ENCODE assay signal across 18 cellular contexts in genomic region chr2:37460866-37461229, GRCh38.
DNase-seq lines count a peak whose midpoint lies in the region; ATAC-seq and TF ChIP-seq lines count a peak whose summit lies in the region.
"Had no signal": no experiment of that assay in that cellular context is flagged by ENCODE, and none has a peak within 500 bp of the region (broad histone marks: within the 10 kb centered on the region; RNA-seq: fewer than 3 reads in every experiment).

No MANE protein-coding gene starts in this region.

- H3K4me1 ChIP-seq in HEK293 (ENCODE audit: control insufficient read depth, insufficient read depth, low read length) (no peaks in the 10 kb centered on the region; the same call in 1 of the 2 replicates), ascending aorta (peaks cover 0 to 21% of the 10 kb centered on the region in 2 donors), mesodermal cell (ENCODE audit: control insufficient read depth, insufficient read depth, low read length, poor library complexity, severe bottlenecking) (peaks cover 12% of the 10 kb centered on the region), stomach smooth muscle (ENCODE audit: control insufficient read depth, insufficient read depth, low read length) (peaks cover 17% of the 10 kb centered on the region)

- no peak for ATAC-seq in GM21786 (IDR thresholded peaks at IDR 0.05; ENCODE audit: unreplicated experiment)
- ATAC-seq: HepG2, Panc1 had no signal

- CTCF ChIA-PET in HEK293 (lab: Yijun Ruan, JAX), result no interaction called here

- DNase-seq in ascending aorta (ENCODE audit: low spot score in 2 of 2) (no peak), midbrain (lab: John Stamatoyannopoulos, UW) (no peak), NCI-H2171 treated with DMSO at 0.1 percent for 48 hours (lab: John Stamatoyannopoulos, UW) (no peak), hypothalamus (lab: John Stamatoyannopoulos, UW) (no peak)
- DNase-seq: activated CD4-positive, alpha-beta T cell treated with anti-CD3 and anti-CD28 coated beads, Interleukin-2, amount 50 U/mL, for 4 hours; activated T-cell treated with anti-CD3 and anti-CD28 coated beads, Interleukin-2, amount 50 U/mL, for 48 hours; DMS79; foreskin melanocyte; NCI-H748 treated with DMSO at 0.1 percent for 48 hours; right lobe of liver; testis had no signal

- H3K36me3 ChIP-seq in HEK293 (ENCODE audit: control insufficient read depth in 2 of 2, insufficient read depth in 1 of 2, low read length in 2 of 2) (no peaks in the 10 kb centered on the region), ascending aorta (no peaks in the 10 kb centered on the region), mesodermal cell (ENCODE audit: control insufficient read depth, insufficient read depth, low read length) (no peaks in the 10 kb centered on the region), stomach smooth muscle (ENCODE audit: control insufficient read depth in 2 of 2, insufficient read depth in 2 of 2, low read length in 2 of 2) (no peaks in the 10 kb centered on the region)
- H3K36me3 ChIP-seq: right lobe of liver had no signal

- H3K27me3 ChIP-seq in ascending aorta (no peaks in the 10 kb centered on the region), stomach smooth muscle (ENCODE audit: control insufficient read depth in 1 of 2, insufficient read depth in 2 of 2, low read length in 2 of 2) (no peaks in the 10 kb centered on the region)
- H3K27me3 ChIP-seq: right lobe of liver, testis had no signal

- POLR2A ChIA-PET in HEK293 (lab: Yijun Ruan, JAX), result no interaction called here

- H3K9me3 ChIP-seq in HEK293 (ENCODE audit: control insufficient read depth, insufficient read depth, low read depth, low read length) (no peaks in the 10 kb centered on the region), ascending aorta (no peaks in the 10 kb centered on the region), mesodermal cell (ENCODE audit: control insufficient read depth, low read length) (no peaks in the 10 kb centered on the region), stomach smooth muscle (ENCODE audit: control insufficient read depth in 2 of 2, low read length in 2 of 2) (no peaks in the 10 kb centered on the region)
- H3K9me3 ChIP-seq: right lobe of liver, testis had no signal

- H3K4me3 ChIP-seq in HEK293 (ENCODE audit: low read depth, low read length), result no peak overlapping the region
- no peak overlapping the region for H3K4me3 ChIP-seq in ascending aorta
- H3K4me3 ChIP-seq in mesodermal cell (ENCODE audit: extremely low read depth, insufficient read depth, low read length, poor library complexity, severe bottlenecking), result no peak overlapping the region
- no peak overlapping the region for H3K4me3 ChIP-seq in stomach smooth muscle (ENCODE audit: low read length in 2 of 2)
- H3K4me3 ChIP-seq: lung, right lobe of liver, testis had no signal

- no peak for TF ChIP-seq CTCF in HEK293 (tag by site-specific recombination; IDR thresholded peaks at IDR 0.05)
- no peak for TF ChIP-seq CTCF in ascending aorta (IDR thresholded peaks at IDR 0.05)

- no peak overlapping the region for H3K9ac ChIP-seq in stomach smooth muscle (ENCODE audit: low read length in 2 of 2)

- H3K27ac ChIP-seq in HEK293 (ENCODE audit: extremely low read depth, low read depth, low read length) (no peak overlapping the region), ascending aorta (peak overlapping the region; percentile 59 to 60), mesodermal cell (ENCODE audit: low read depth, low read length, severe bottlenecking) (peak overlapping the region; percentile 65), stomach smooth muscle (ENCODE audit: low read length) (peak overlapping the region; percentile 56)
- H3K27ac ChIP-seq: right lobe of liver, testis had no signal

- intact Hi-C loops in ascending aorta (cut with DNase I), result no loop called here

- WGBS in mesodermal cell (ENCODE audit: insufficient coverage in 2 of 2), 2 experiments, result no CpG with 5 or more reads among the region's 2 CpGs

TF ChIP-seq in HEK293, 187 proteins besides CTCF, POLR2A, EP300 and RAD21:
- TF ChIP-seq WT1 (tag by site-specific recombination; IDR thresholded peaks at IDR 0.05), result peak; percentile 49; the same call in 1 of the 2 replicates
- TF ChIP-seq ZNF362 (tag by site-specific recombination; IDR thresholded peaks at IDR 0.05), result no peak
